Comparison of ENCODE assay signal across 27 cellular contexts in the genomic region with DNA sequence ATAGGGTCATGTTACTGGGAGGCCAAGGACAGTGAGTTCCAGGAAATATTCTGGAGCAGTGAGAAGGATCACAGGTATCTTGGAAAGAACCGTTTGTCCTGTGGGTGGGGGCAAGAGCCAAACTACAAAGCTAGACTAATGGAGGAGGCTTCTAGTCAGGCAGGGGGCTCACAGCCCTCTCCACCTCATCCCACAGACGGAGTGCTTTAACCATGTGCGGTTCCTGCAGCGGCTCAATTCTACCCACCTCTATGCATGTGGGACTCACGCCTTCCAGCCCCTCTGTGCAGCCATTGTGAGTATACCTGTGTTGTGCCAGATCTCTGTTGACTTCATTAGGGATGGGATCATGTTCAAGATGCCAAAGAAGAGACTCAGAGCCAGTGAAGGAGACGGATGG. TPM values are rescaled to one million over a fixed set of nuclear protein-coding genes. Genes with fewer than 3 reads are reported as not detected.
A peak's percentile ranks its signal among the peaks of the same experiment; 100 is the strongest.
DNase-seq lines count a peak whose midpoint lies in the region; ATAC-seq and TF ChIP-seq lines count a peak whose summit lies in the region.
"Had no signal": no experiment of that assay in that cellular context is flagged by ENCODE, and none has a peak within 500 bp of the region (broad histone marks: within the 10 kb centered on the region; RNA-seq: fewer than 3 reads in every experiment).

No MANE protein-coding gene starts in this region.

- no peak for TF ChIP-seq EP300 in suprapubic skin (IDR thresholded peaks at IDR 0.05)

- H3K27me3 ChIP-seq in H7 (ENCODE audit: control insufficient read depth, insufficient read depth, low read length) (no peaks in the 10 kb centered on the region), suprapubic skin (no peaks in the 10 kb centered on the region)
- H3K27me3 ChIP-seq: BLaER1 had no signal

- H3K4me1 ChIP-seq in suprapubic skin: no peaks in the 10 kb centered on the region
- H3K4me1 ChIP-seq: BLaER1 had no signal

- H3K4me3 Mint-ChIP-seq in chondrocyte (ENCODE audit: unreplicated experiment) (no peak overlapping the region), nephron progenitor cell (no peak overlapping the region)
- H3K4me3 Mint-ChIP-seq: CD4-positive, alpha-beta memory T cell; GM23338 had no signal

- H3K36me3 ChIP-seq in H7 (replicated peaks; ENCODE audit: control insufficient read depth, insufficient read depth, low read length) (peaks cover 4% of the 10 kb centered on the region), suprapubic skin (peaks cover 23% of the 10 kb centered on the region)

- H3K27ac Mint-ChIP-seq in chondrocyte (ENCODE audit: unreplicated experiment) (no peak overlapping the region), nephron progenitor cell (peak overlapping the region; percentile 89)
- H3K27ac Mint-ChIP-seq: GM23338 had no signal

- H3K27ac ChIP-seq in suprapubic skin: no peak overlapping the region
- H3K27ac ChIP-seq: BLaER1, HL-60, RWPE1 had no signal

- 83% methylated on average over 6 of the region's 6 CpGs for WGBS in suprapubic skin

- TF ChIP-seq CTCF in chondrocyte (IDR thresholded peaks at IDR 0.05): no peak
- TF ChIP-seq CTCF in nephron progenitor cell (IDR thresholded peaks at IDR 0.05): no peak
- TF ChIP-seq CTCF in suprapubic skin (IDR thresholded peaks at IDR 0.05): no peak

- H3K9me3 ChIP-seq in suprapubic skin: no peaks in the 10 kb centered on the region
- H3K9me3 ChIP-seq: BLaER1, Caco-2 had no signal

- no peaks in the 10 kb centered on the region for H3K27me3 Mint-ChIP-seq in chondrocyte (ENCODE audit: low read depth)
- H3K27me3 Mint-ChIP-seq in nephron progenitor cell (ENCODE audit: low read depth, poor library complexity): peaks cover 4% of the 10 kb centered on the region
- H3K27me3 Mint-ChIP-seq: CD4-positive, alpha-beta memory T cell had no signal

- no peaks in the 10 kb centered on the region for H3K9me3 Mint-ChIP-seq in chondrocyte (ENCODE audit: low read depth)
- H3K9me3 Mint-ChIP-seq in nephron progenitor cell: no peaks in the 10 kb centered on the region
- H3K9me3 Mint-ChIP-seq: CD4-positive, alpha-beta memory T cell; GM23338 had no signal

- DNase-seq in H7 (peak; percentile 13), chondrocyte (ENCODE audit: low spot score) (peak; percentile 46), nephron progenitor cell (no peak), suprapubic skin (ENCODE audit: low spot score in 2 of 2) (peak; percentile 38 to 52), T-helper 2 cell (no peak)
- DNase-seq: ACHN; CD4-positive, alpha-beta memory T cell; DMS 273 treated with DMSO at 0.1 percent for 48 hours; DMS79 treated with DMSO at 0.1 percent for 48 hours; HCEC 1CT; KBM-7; MM.1S; NCI-H1048; NCI-H1417 treated with DMSO at 0.1 percent for 48 hours; NCI-H1930; NCI-H226; NCI-H510A treated with DMSO at 0.1 percent for 48 hours; NCI-H748 treated with DMSO at 0.1 percent for 48 hours; NK-92 treated with Interleukin-12 subunit alpha and Interleukin-12 subunit beta, amount 100 ng/mL, for 24 hours; SHP77 treated with DMSO at 0.1 percent for 48 hours had no signal

- ATAC-seq in HG03565 (IDR thresholded peaks at IDR 0.05; ENCODE audit: unreplicated experiment) (no peak), GM21423 (IDR thresholded peaks at IDR 0.05; ENCODE audit: unreplicated experiment) (no peak)
- ATAC-seq: GM23338 had no signal

- H3K4me1 Mint-ChIP-seq in chondrocyte (ENCODE audit: low read depth): no peaks in the 10 kb centered on the region
- H3K4me1 Mint-ChIP-seq in nephron progenitor cell: peaks cover 11% of the 10 kb centered on the region

- no peak overlapping the region for H3K4me3 ChIP-seq in H7 (ENCODE audit: insufficient read depth, low read depth, low read length)
- H3K4me3 ChIP-seq in suprapubic skin: no peak overlapping the region
- H3K4me3 ChIP-seq: BLaER1, GM23338 had no signal

- TF ChIP-seq POLR2A in suprapubic skin (IDR thresholded peaks at IDR 0.05): no peak

- peaks cover 6% of the 10 kb centered on the region for H3K36me3 Mint-ChIP-seq in chondrocyte (ENCODE audit: low read depth)
- H3K36me3 Mint-ChIP-seq in nephron progenitor cell (ENCODE audit: low read depth): peaks cover 13% of the 10 kb centered on the region

RNA-seq across cellular contexts. Expression of gene SEMA4G, which starts 8.1 kb away (rescaled TPM):
- total RNA-seq in H7 (2014; rRNA removed; shearing (Covaris generic)): 3.4 and 8.2 TPM in 2 replicates
- 4.8 to 8.0 TPM (median 7.9 TPM) in 3 replicates for total RNA-seq in chondrocyte
- total RNA-seq in suprapubic skin: 10 to 100 TPM; 19.2 to 36.3 (median 30.1) TPM

RNA-seq across cellular contexts. Expression of gene MRPL43, which starts 9.9 kb away (rescaled TPM):
- total RNA-seq in H7 (2014; rRNA removed; shearing (Covaris generic)): 106 and 107 TPM in 2 replicates
- total RNA-seq in chondrocyte (54.0 to 74.1 TPM (median 57.3 TPM) in 3 replicates), suprapubic skin (10 to 100 TPM; 54.2 to 89.1 (median 62.7) TPM)

RNA-seq across cellular contexts. Expression of gene TWNK, which starts 9.9 kb away (rescaled TPM):
- total RNA-seq in H7 (2014; rRNA removed; shearing (Covaris generic)): 16.0 and 19.2 TPM in 2 replicates
- total RNA-seq in chondrocyte (4.8 to 6.6 TPM (median 5.4 TPM) in 3 replicates), suprapubic skin (1 to 10 TPM; 7.6 to 9.0 (median 8.1) TPM)

RNA-seq across cellular contexts. Expression of gene LZTS2, which starts 22.2 kb away (rescaled TPM):
- total RNA-seq in H7 (2014; rRNA removed; shearing (Covaris generic)): 107 and 108 TPM in 2 replicates
- 58.9 to 80.7 TPM (median 79.4 TPM) in 3 replicates for total RNA-seq in chondrocyte
- 10 to 100 TPM; 51.9 to 88.8 (median 61.2) TPM for total RNA-seq in suprapubic skin

RNA-seq across cellular contexts. Expression of gene PDZD7, which starts 53.5 kb away (rescaled TPM):
- total RNA-seq in H7 (2014; rRNA removed; shearing (Covaris generic)): 2.3 and 5.1 TPM in 2 replicates
- 1.4 to 1.8 TPM (median 1.7 TPM) in 3 replicates for total RNA-seq in chondrocyte
- total RNA-seq in suprapubic skin: 1 to 10 TPM; 1.2 to 6.0 (median 1.8) TPM

Comparison
In these comparisons a context has a peak if more than half of its experiments do, and no peak if none do; other contexts are left out.
1. DNase-seq: peak in H7 (single experiment), chondrocyte (single experiment) and suprapubic skin (2 of 2); none in nephron progenitor cell (single experiment) and T-helper 2 cell (0 of 5).